In genomic region chr20:64107736-64108457, GRCh38 we compare ENCODE assay signal across 1 cellular context.
TF ChIP-seq lines count a peak whose summit lies in the region.

No MANE protein-coding gene starts in this region.

TF ChIP-seq in SK-N-SH treated with all-trans-retinoic acid at 6 μM for 48 hours, 23 proteins besides CTCF, POLR2A, EP300 and RAD21 (continued from another document):
- TF ChIP-seq ZC3H10 (CRISPR knock-in tag; IDR thresholded peaks at IDR 0.05) = no peak
